ENCODE assay signal across 9 cellular contexts in the genomic region with DNA sequence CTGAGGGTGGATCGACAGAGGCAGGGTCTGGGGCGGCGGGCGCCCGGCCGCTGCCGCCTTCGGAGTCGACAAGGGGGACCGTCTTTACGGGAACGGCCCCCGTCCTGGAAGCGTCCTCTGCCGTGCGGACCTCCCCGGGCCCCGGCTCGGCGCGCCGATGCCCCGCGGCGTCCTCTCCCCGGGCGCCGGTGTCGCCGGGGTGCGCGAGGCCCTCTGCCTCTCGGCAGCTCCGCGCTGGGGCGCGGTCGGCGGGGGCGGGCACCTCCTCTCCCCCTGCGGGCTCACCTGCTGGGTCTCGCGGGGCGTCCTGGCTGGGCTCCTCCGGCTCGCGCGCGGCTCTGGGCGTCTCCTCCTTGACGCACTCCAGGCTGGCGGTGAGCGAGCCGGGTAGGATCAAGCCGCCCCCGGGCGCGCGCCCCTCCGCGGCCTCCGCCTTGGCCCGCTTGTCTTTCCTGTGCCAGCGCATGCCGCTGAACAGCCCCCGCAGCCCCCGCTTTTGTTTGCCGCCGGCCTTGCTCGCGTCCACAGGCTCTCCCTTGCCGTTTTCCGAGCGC. TPM values are rescaled to one million over a fixed set of nuclear protein-coding genes. Genes with fewer than 3 reads are reported as not detected.
DNase-seq lines count a peak whose midpoint lies in the region; ATAC-seq and TF ChIP-seq lines count a peak whose summit lies in the region.
"Had no signal": no experiment of that assay in that cellular context is flagged by ENCODE, and none has a peak within 500 bp of the region (broad histone marks: within the 10 kb centered on the region; RNA-seq: fewer than 3 reads in every experiment).

No MANE protein-coding gene starts in this region.

- no peak overlapping the region for H4K91ac ChIP-seq in H9 (ENCODE audit: insufficient read length, low read depth, low read length)

- peaks cover 9% of the 10 kb centered on the region; the same call in 1 of the 2 replicates for H3K4me1 ChIP-seq in H9 (ENCODE audit: insufficient read depth, low read length)

- WGBS in H9 (ENCODE audit: extremely low coverage, insufficient read length, low lambda C conversion rate), result no CpG with 5 or more reads among the region's 74 CpGs

- H3K27me3 Mint-ChIP-seq in H9 (ENCODE audit: low read depth), result peaks cover 69% of the 10 kb centered on the region
- peaks cover 58 to 70% (median 66%) of the 10 kb centered on the region in 3 donors for H3K27me3 Mint-ChIP-seq in naive B cell

- no peaks in the 10 kb centered on the region for H4K20me1 ChIP-seq in H9 (ENCODE audit: control insufficient read depth, insufficient read depth, insufficient read length)

- H4K5ac ChIP-seq in H9 (ENCODE audit: insufficient read length, low read depth, low read length), result no peak overlapping the region

- DNase-seq in Ammon's horn (ENCODE audit: low spot score), result peak; percentile 54
- DNase-seq in H9, result no peak
- DNase-seq in cerebellum (ENCODE audit: low spot score), result peak; percentile 41
- DNase-seq in naive B cell, result no peak
- no peak for DNase-seq in RWPE1 (ENCODE audit: low spot score)
- DNase-seq in putamen (ENCODE audit: low spot score), result no peak
- DNase-seq: amniotic stem cell had no signal

- H3K27ac ChIP-seq in H9 (ENCODE audit: insufficient read length, low read depth, low read length) (no peak overlapping the region), RWPE1 (no peak overlapping the region)

- H2BK120ac ChIP-seq in H9 (ENCODE audit: low read depth, low read length, poor library complexity, severe bottlenecking), result no peak overlapping the region

- H2BK20ac ChIP-seq in H9 (ENCODE audit: low read depth, low read length, poor library complexity, severe bottlenecking), result no peak overlapping the region

- H2BK15ac ChIP-seq in H9 (ENCODE audit: low read depth, low read length), result no peak overlapping the region

- H3K4ac ChIP-seq in H9 (ENCODE audit: low read depth, low read length), result no peak overlapping the region

- H3K27ac Mint-ChIP-seq in H9 (no peak overlapping the region), naive B cell (no peak overlapping the region)

- no peak overlapping the region for H2AFZ ChIP-seq in H9 (ENCODE audit: low read length)

- H2BK5ac ChIP-seq in H9 (ENCODE audit: insufficient read length, low read length), result no peak overlapping the region

- no peak overlapping the region for H2BK12ac ChIP-seq in H9 (ENCODE audit: insufficient read length, low read depth, low read length)

- no peak for TF ChIP-seq CTCF in H9 (conservative IDR thresholded peaks at IDR 0.05)
- TF ChIP-seq CTCF in RWPE1 (conservative IDR thresholded peaks at IDR 0.05; ENCODE audit: low read depth), result no peak

- H3K9ac ChIP-seq in H9 (ENCODE audit: extremely low read depth, insufficient read length, low read length), result no peak overlapping the region

- CTCF ChIA-PET in RWPE1 (lab: Yijun Ruan, JAX), result interaction anchor here (1.2 kb wide), 1 partner anchor 11 kb away, joined by 3 read pairs; no protein-coding TSS in a partner anchor

- no peaks in the 10 kb centered on the region for H3K79me2 ChIP-seq in H9 (ENCODE audit: insufficient read depth, low read length)

- H3K4me1 Mint-ChIP-seq in H9, result peaks cover 38 to 39% of the 10 kb centered on the region in 2 experiments
- H3K4me1 Mint-ChIP-seq in naive B cell, result peaks cover 12 to 19% (median 16%) of the 10 kb centered on the region in 3 donors

- ATAC-seq in naive B cell (ENCODE audit: low read depth in 2 of 2) (peak in 1 of 2 donors; percentile 30), HG02973 (IDR thresholded peaks at IDR 0.05; ENCODE audit: unreplicated experiment) (no peak), HG02678 (IDR thresholded peaks at IDR 0.05; ENCODE audit: unreplicated experiment) (no peak)

- H3K23ac ChIP-seq in H9 (ENCODE audit: insufficient read length, low read depth, low read length), result no peak overlapping the region

- H3K27me3 ChIP-seq in H9 (ENCODE audit: insufficient read depth, low read length), result peaks cover 30% of the 10 kb centered on the region

- H3K36me3 Mint-ChIP-seq in H9 (ENCODE audit: insufficient read depth in 1 of 3, low read depth in 3 of 3) (peaks cover 0 to 11% (median 6%) of the 10 kb centered on the region in 3 experiments; a peak in 4 of 7 replicates), naive B cell (peaks cover 6 to 29% of the 10 kb centered on the region in 2 donors)

- no peak overlapping the region for H3K18ac ChIP-seq in H9 (ENCODE audit: insufficient read length, low read depth, low read length)

- H3K14ac ChIP-seq in H9 (ENCODE audit: insufficient read depth, low read length), result no peak overlapping the region

- peaks cover 17% of the 10 kb centered on the region for H3K23me2 ChIP-seq in H9 (ENCODE audit: insufficient read length, low read depth, low read length, poor library complexity, severe bottlenecking)

- H3K56ac ChIP-seq in H9 (ENCODE audit: insufficient read length, low read depth, low read length), result no peak overlapping the region

- no peaks in the 10 kb centered on the region for H3K9me3 ChIP-seq in H9 (ENCODE audit: control insufficient read depth, low read depth, low read length)

- no peak overlapping the region for H3T11ph ChIP-seq in H9 (ENCODE audit: low read length)

- H3K4me2 ChIP-seq in H9 (ENCODE audit: insufficient read depth, insufficient read length, low read length), result peak overlapping the region; percentile 67

- no peak overlapping the region for H4K8ac ChIP-seq in H9 (replicated peaks; ENCODE audit: insufficient read length, low read depth, low read length)

- no peak overlapping the region for H2AK5ac ChIP-seq in H9 (ENCODE audit: insufficient read length, low read length)

- peaks cover 5 to 10% of the 10 kb centered on the region in 2 experiments; a peak in 4 of 5 replicates for H3K9me3 Mint-ChIP-seq in H9
- H3K9me3 Mint-ChIP-seq in naive B cell, result peaks cover 0 to 6% (median 0%) of the 10 kb centered on the region in 7 donors

- no peaks in the 10 kb centered on the region for H3K79me1 ChIP-seq in H9 (ENCODE audit: insufficient read depth, low read depth, low read length, poor library complexity, severe bottlenecking)

- POLR2A ChIA-PET in RWPE1 (lab: Yijun Ruan, JAX; ENCODE audit: low non-redundant PET), result interaction anchor here (0.5 kb wide), 1 partner anchor 43 kb away, joined by 3 read pairs; no protein-coding TSS in a partner anchor

- H3K4me3 Mint-ChIP-seq in H9 (peak overlapping the region; percentile 73 to 93), naive B cell (peak overlapping the region in 5 of 8 donors; percentile 26 to 75 (median 42))

RNA-seq across cellular contexts. Expression of a gene that starts 1.5 kb away (rescaled TPM):
- total RNA-seq in H9 (2021), result 0.02 and 0.04 TPM in 2 replicates
- total RNA-seq in cerebellum, result 113 TPM
- not detected for polyA plus RNA-seq in naive B cell (ENCODE audit: low read depth in 6 of 6)

Comparison
In these comparisons a context has a peak if more than half of its experiments do, and no peak if none do; other contexts are left out.
1. DNase-seq: peak in Ammon's horn (single experiment) and cerebellum (single experiment); none in H9 (single experiment), naive B cell (single experiment), RWPE1 (single experiment) and putamen (single experiment).
2. RNA of a gene that starts 1.5 kb away (total RNA-seq): 113 TPM in cerebellum (single experiment); 0.02 to 0.04 TPM in H9; every median in the first group is over 100 times any median in the second.